Comparison of ENCODE assay signal across 1 cellular context in the genomic region with DNA sequence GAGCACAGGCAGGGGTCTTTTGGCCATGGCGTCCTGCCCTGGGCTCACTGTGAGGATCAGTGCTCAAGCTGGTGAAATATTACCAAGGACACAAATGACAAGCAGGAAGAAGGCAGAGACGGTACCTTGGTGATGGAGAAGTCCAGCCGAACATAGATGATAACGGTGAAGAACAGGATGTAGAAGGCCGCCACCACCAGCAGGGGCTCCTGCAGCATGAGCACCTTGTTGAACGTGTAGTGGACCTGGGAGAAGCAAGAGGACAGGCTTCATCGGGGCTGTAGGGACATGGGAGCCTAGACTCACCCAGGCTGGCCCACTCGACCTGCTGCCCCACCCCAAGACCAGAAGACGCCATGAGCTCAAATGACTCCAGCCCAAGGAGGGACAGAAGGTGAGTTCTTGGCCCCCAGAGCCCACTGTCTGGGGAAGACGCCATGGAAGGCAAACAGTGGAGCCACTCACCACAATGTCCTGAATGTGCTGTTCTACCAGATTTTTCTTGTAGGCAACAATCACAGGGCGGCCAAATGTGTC.
TF ChIP-seq lines count a peak whose summit lies in the region.

No MANE protein-coding gene starts in this region.

TF ChIP-seq in HepG2, 621 proteins besides CTCF, POLR2A, EP300 and RAD21:
- TF ChIP-seq, protein P1, sequence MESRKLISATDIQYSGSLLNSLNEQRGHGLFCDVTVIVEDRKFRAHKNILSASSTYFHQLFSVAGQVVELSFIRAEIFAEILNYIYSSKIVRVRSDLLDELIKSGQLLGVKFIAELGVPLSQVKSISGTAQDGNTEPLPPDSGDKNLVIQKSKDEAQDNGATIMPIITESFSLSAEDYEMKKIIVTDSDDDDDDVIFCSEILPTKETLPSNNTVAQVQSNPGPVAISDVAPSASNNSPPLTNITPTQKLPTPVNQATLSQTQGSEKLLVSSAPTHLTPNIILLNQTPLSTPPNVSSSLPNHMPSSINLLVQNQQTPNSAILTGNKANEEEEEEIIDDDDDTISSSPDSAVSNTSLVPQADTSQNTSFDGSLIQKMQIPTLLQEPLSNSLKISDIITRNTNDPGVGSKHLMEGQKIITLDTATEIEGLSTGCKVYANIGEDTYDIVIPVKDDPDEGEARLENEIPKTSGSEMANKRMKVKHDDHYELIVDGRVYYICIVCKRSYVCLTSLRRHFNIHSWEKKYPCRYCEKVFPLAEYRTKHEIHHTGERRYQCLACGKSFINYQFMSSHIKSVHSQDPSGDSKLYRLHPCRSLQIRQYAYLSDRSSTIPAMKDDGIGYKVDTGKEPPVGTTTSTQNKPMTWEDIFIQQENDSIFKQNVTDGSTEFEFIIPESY (CRISPR knock-in tag; IDR thresholded peaks at IDR 0.05), result peak; percentile 57; the same call in 1 of the 2 replicates
- TF ChIP-seq ZNF766 (CRISPR knock-in tag; IDR thresholded peaks at IDR 0.05; ENCODE audit: borderline replicate concordance), result no peak
